In the genomic region with DNA sequence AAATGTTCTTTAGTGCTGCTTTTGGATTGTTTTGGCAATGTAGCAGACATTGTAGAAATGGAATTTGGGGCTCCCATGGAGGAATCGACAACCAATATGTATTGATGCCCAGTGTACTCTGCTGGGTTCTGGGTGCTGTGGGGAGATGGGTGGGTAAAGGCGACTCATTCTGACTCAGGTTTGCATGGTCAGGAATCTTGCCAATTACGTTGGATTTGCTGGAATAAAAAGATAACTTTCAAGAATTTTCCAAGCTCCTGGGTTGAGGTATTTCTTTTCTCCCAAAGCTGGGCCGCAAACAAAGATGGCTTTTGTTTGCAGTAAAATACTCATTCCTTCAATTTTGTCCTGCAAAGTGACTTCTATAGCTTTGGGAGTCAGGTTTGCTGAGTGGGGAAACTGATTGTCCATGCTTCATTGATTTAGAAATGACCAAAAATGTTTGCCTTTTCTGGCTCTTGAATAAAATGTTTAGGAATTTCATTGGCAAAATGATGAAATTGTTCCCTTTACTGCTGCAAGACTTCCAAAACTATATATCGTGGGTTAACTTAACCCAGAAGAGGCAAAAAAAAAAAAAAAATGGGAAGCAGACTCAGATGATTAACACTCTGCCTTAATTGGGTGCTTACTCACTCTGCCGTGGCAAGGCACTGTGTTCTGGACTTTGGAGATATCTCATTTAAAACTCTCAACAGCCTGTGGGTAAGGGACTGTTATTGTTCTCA, we compare ENCODE assay signal across 1 cellular context.
TF ChIP-seq lines count a peak whose summit lies in the region.

No MANE protein-coding gene starts in this region.

TF ChIP-seq in K562, 482 proteins besides CTCF, POLR2A, EP300 and RAD21 (continued from another document):
- TF ChIP-seq, protein P1, sequence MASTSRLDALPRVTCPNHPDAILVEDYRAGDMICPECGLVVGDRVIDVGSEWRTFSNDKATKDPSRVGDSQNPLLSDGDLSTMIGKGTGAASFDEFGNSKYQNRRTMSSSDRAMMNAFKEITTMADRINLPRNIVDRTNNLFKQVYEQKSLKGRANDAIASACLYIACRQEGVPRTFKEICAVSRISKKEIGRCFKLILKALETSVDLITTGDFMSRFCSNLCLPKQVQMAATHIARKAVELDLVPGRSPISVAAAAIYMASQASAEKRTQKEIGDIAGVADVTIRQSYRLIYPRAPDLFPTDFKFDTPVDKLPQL (IDR thresholded peaks at IDR 0.05; ENCODE audit: extremely low read depth, insufficient read length): no peak
- no peak for TF ChIP-seq CHAMP1 (IDR thresholded peaks at IDR 0.05)
- TF ChIP-seq HDAC2 (IDR thresholded peaks at IDR 0.05): no peak
- TF ChIP-seq CBFA2T3 (IDR thresholded peaks at IDR 0.05): peak; percentile 38; the same call in 1 of the 2 replicates
- TF ChIP-seq ZNF24 (IDR thresholded peaks at IDR 0.05): no peak
- no peak for TF ChIP-seq ZNF696 (CRISPR knock-in tag; conservative IDR thresholded peaks at IDR 0.05)
- TF ChIP-seq TSC22D4 (tag; IDR thresholded peaks at IDR 0.05): no peak
- TF ChIP-seq TCF3 (CRISPR knock-in tag; IDR thresholded peaks at IDR 0.05): peak; percentile 34; the same call in 1 of the 2 replicates
- TF ChIP-seq KLF13 (tag; IDR thresholded peaks at IDR 0.05; ENCODE audit: borderline replicate concordance, low read depth): no peak
- TF ChIP-seq, protein P2, sequence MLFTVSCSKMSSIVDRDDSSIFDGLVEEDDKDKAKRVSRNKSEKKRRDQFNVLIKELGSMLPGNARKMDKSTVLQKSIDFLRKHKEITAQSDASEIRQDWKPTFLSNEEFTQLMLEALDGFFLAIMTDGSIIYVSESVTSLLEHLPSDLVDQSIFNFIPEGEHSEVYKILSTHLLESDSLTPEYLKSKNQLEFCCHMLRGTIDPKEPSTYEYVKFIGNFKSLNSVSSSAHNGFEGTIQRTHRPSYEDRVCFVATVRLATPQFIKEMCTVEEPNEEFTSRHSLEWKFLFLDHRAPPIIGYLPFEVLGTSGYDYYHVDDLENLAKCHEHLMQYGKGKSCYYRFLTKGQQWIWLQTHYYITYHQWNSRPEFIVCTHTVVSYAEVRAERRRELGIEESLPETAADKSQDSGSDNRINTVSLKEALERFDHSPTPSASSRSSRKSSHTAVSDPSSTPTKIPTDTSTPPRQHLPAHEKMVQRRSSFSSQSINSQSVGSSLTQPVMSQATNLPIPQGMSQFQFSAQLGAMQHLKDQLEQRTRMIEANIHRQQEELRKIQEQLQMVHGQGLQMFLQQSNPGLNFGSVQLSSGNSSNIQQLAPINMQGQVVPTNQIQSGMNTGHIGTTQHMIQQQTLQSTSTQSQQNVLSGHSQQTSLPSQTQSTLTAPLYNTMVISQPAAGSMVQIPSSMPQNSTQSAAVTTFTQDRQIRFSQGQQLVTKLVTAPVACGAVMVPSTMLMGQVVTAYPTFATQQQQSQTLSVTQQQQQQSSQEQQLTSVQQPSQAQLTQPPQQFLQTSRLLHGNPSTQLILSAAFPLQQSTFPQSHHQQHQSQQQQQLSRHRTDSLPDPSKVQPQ (CRISPR knock-in tag; IDR thresholded peaks at IDR 0.05; ENCODE audit: borderline replicate concordance): no peak
- peak; percentile 69 for TF ChIP-seq FOSL1 (tag; conservative IDR thresholded peaks at IDR 0.05)
- TF ChIP-seq ZFP1 (CRISPR knock-in tag; IDR thresholded peaks at IDR 0.05): no peak
- peak; percentile 13 for TF ChIP-seq MEIS2 (IDR thresholded peaks at IDR 0.05; ENCODE audit: partially characterized antibody)
- no peak for TF ChIP-seq HNRNPH1 (optimal IDR thresholded peaks at IDR 0.05; ENCODE audit: low read depth, low read length)
- no peak for TF ChIP-seq ZBTB9 (CRISPR knock-in tag; IDR thresholded peaks at IDR 0.05)
- TF ChIP-seq ZNF395 (CRISPR knock-in tag; IDR thresholded peaks at IDR 0.05): no peak
- TF ChIP-seq, protein P3, sequence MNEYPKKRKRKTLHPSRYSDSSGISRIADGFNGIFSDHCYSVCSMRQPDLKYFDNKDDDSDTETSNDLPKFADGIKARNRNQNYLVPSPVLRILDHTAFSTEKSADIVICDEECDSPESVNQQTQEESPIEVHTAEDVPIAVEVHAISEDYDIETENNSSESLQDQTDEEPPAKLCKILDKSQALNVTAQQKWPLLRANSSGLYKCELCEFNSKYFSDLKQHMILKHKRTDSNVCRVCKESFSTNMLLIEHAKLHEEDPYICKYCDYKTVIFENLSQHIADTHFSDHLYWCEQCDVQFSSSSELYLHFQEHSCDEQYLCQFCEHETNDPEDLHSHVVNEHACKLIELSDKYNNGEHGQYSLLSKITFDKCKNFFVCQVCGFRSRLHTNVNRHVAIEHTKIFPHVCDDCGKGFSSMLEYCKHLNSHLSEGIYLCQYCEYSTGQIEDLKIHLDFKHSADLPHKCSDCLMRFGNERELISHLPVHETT (CRISPR knock-in tag; conservative IDR thresholded peaks at IDR 0.05 in 1 of 2, IDR thresholded peaks at IDR 0.05 in 1 of 2): no peak
- no peak for TF ChIP-seq PHB (CRISPR knock-in tag; IDR thresholded peaks at IDR 0.05)
- no peak for TF ChIP-seq MAFG (tag; conservative IDR thresholded peaks at IDR 0.05)
- TF ChIP-seq ATF3 (IDR thresholded peaks at IDR 0.05): 0 out of 2 replicates have a peak, but pooled peaks have one; percentile 14
- TF ChIP-seq ATF3 (CRISPR knock-in tag; conservative IDR thresholded peaks at IDR 0.05): no peak
- no peak for TF ChIP-seq POLR2H (tag; IDR thresholded peaks at IDR 0.05; ENCODE audit: low read depth)
- TF ChIP-seq ZNF384 (IDR thresholded peaks at IDR 0.05; ENCODE audit: low read depth, low read length): peak; percentile 71
- TF ChIP-seq ZNF316 (IDR thresholded peaks at IDR 0.05): 0 out of 2 replicates have a peak, but pooled peaks have one; percentile 1
- no peak for TF ChIP-seq NR2C2 (CRISPR knock-in tag; IDR thresholded peaks at IDR 0.05)
- TF ChIP-seq NR2C2 (tag; IDR thresholded peaks at IDR 0.05): no peak
- no peak for TF ChIP-seq E2F4 (CRISPR knock-in tag; IDR thresholded peaks at IDR 0.05; ENCODE audit: low read depth)
- TF ChIP-seq, protein P4, sequence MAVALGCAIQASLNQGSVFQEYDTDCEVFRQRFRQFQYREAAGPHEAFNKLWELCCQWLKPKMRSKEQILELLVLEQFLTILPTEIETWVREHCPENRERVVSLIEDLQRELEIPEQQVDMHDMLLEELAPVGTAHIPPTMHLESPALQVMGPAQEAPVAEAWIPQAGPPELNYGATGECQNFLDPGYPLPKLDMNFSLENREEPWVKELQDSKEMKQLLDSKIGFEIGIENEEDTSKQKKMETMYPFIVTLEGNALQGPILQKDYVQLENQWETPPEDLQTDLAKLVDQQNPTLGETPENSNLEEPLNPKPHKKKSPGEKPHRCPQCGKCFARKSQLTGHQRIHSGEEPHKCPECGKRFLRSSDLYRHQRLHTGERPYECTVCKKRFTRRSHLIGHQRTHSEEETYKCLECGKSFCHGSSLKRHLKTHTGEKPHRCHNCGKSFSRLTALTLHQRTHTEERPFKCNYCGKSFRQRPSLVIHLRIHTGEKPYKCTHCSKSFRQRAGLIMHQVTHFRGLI (CRISPR knock-in tag; IDR thresholded peaks at IDR 0.05): no peak
- TF ChIP-seq ARID1B (IDR thresholded peaks at IDR 0.05): peak; percentile 46
- TF ChIP-seq ZKSCAN1 (IDR thresholded peaks at IDR 0.05; ENCODE audit: low read depth, low read length): no peak
TF ChIP-seq in K562: peak in this region for 10.
